In the genomic region with DNA sequence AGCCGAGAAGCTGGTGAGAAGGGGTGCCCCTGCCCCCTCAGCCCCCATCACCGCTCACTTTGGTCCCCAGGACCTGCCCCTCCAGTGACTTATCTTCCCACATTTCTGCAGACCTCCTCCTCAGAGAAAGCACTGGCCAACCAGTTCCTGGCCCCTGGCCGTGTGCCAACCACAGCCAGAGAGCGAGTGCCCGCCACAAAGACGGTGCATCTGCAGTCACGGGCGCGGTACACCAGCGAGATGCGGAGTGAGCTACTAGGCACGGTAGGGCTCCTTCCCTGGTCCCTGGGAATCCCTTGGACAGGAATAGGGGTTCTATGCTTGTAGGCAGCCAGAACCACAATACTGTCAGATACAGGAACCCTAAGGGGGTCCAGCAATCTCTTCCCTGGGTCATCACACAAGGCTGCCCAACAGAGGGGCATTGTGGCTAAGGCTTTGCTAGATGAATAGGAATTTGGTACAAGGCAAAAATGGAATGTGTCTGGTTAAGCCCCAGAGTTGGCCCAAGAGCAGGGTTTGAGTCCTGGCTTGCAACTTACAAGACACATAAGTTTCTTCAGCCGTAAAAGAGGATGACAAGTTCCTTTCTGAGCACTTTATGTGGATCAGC, we compare ENCODE assay signal across 10 cellular contexts. TPM values are rescaled to one million over a fixed set of nuclear protein-coding genes. Genes with fewer than 3 reads are reported as not detected.
A peak's percentile ranks its signal among the peaks of the same experiment; 100 is the strongest.
DNase-seq lines count a peak whose midpoint lies in the region; ATAC-seq, FAIRE-seq and TF ChIP-seq lines count a peak whose summit lies in the region.
"Had no signal": no experiment of that assay in that cellular context is flagged by ENCODE, and none has a peak within 500 bp of the region (broad histone marks: within the 10 kb centered on the region; RNA-seq: fewer than 3 reads in every experiment).

No MANE protein-coding gene starts in this region.

- peak overlapping the region; percentile 55 for H2AFZ ChIP-seq in PC-3 (ENCODE audit: low read length)

- peaks cover 9% of the 10 kb centered on the region; the same call in 1 of the 2 replicates for H3K36me3 ChIP-seq in ES-I3 (ENCODE audit: insufficient read depth, low read length)
- H3K36me3 ChIP-seq in PC-3 (ENCODE audit: low read depth, low read length): 0 out of 2 replicates have a peak, but pooled peaks cover 7% of the 10 kb centered on the region
- H3K36me3 ChIP-seq in rectal smooth muscle tissue (ENCODE audit: control insufficient read depth, insufficient read depth, low read length): peaks cover 14% of the 10 kb centered on the region
- H3K36me3 ChIP-seq in small intestine (ENCODE audit: control insufficient read depth in 2 of 2, insufficient read depth in 2 of 2, low read length in 2 of 2): peaks cover 2 to 11% of the 10 kb centered on the region in 2 donors

- BruUV-seq in PC-3 (replicated peaks; lab: Mats Ljungman, UMichigan): TSS peak; percentile 67

- no peaks in the 10 kb centered on the region for H4K20me1 ChIP-seq in PC-3 (ENCODE audit: low read length)

- H3K4me2 ChIP-seq in PC-3 (ENCODE audit: low read length): peak overlapping the region; percentile 99

- no peaks in the 10 kb centered on the region for H3K9me3 ChIP-seq in ES-I3 (ENCODE audit: control insufficient read depth, insufficient read depth, low read length)
- H3K9me3 ChIP-seq in PC-3 (ENCODE audit: low read length): no peaks in the 10 kb centered on the region
- no peaks in the 10 kb centered on the region for H3K9me3 ChIP-seq in small intestine (ENCODE audit: control insufficient read depth, low read depth)

- H3K79me2 ChIP-seq in PC-3 (ENCODE audit: low read length): peaks cover 7% of the 10 kb centered on the region

- ATAC-seq in PC-3: no peak

- DNase-seq in PC-3 (no peak), epithelial cell of esophagus (ENCODE audit: low read depth) (no peak), small intestine (no peak), NCI-H187 (lab: John Stamatoyannopoulos, UW) (no peak), T1000 (lab: John Stamatoyannopoulos, UW) (no peak), germinal center (ENCODE audit: low spot score) (no peak)

- CTCF ChIA-PET in PC-3 (lab: Charles Lee): interaction anchor here (1.2 kb wide), 1 partner anchor 10 kb away, joined by 5 read pairs; a partner anchor contains a TSS

- H3K27me3 ChIP-seq in PC-3 (ENCODE audit: low read length): no peaks in the 10 kb centered on the region
- no peaks in the 10 kb centered on the region for H3K27me3 ChIP-seq in rectal smooth muscle tissue (ENCODE audit: control insufficient read depth, insufficient read depth, low read length)
- no peaks in the 10 kb centered on the region for H3K27me3 ChIP-seq in small intestine (ENCODE audit: control insufficient read depth in 2 of 2, insufficient read depth in 2 of 2, low read length in 2 of 2)

- H3F3A ChIP-seq in PC-3 (ENCODE audit: low read length, unreplicated experiment): no peaks in the 10 kb centered on the region

- peak overlapping the region; percentile 94 for H3K9ac ChIP-seq in ES-I3 (ENCODE audit: low read depth, low read length)
- peak overlapping the region; percentile 97 for H3K9ac ChIP-seq in PC-3 (ENCODE audit: low read length)
- H3K9ac ChIP-seq in rectal smooth muscle tissue (ENCODE audit: low read length): no peak overlapping the region

- intact Hi-C loops in PC-3 (cut with micrococcal nuclease): no loop called here

- peak overlapping the region; percentile 88 for H3K4me3 ChIP-seq in PC-3 (ENCODE audit: low read length)
- H3K4me3 ChIP-seq in epithelial cell of esophagus (ENCODE audit: low read length): peak overlapping the region; percentile 75
- peak overlapping the region; percentile 93 for H3K4me3 ChIP-seq in rectal smooth muscle tissue (ENCODE audit: low read length)
- H3K4me3 ChIP-seq in small intestine (ENCODE audit: low read depth in 1 of 2, low read length in 2 of 2): no peak overlapping the region

- WGBS in small intestine, 3 donors: 79 to 83% (median 79%) methylated on average over 13 of the region's 13 CpGs

- no peaks in the 10 kb centered on the region for H3K9me2 ChIP-seq in PC-3 (replicated peaks; ENCODE audit: low read length)

- H3K4me1 ChIP-seq in ES-I3 (ENCODE audit: insufficient read depth, low read length): peaks cover 4% of the 10 kb centered on the region; the same call in 1 of the 2 replicates
- H3K4me1 ChIP-seq in PC-3 (ENCODE audit: insufficient read depth, low read length): peaks cover 21% of the 10 kb centered on the region
- peaks cover 6% of the 10 kb centered on the region for H3K4me1 ChIP-seq in rectal smooth muscle tissue (ENCODE audit: control insufficient read depth, insufficient read depth, low read length)
- H3K4me1 ChIP-seq in small intestine (ENCODE audit: control insufficient read depth in 2 of 2, insufficient read depth in 1 of 2, low read depth in 1 of 2, low read length in 1 of 2): no peaks in the 10 kb centered on the region

- POLR2A ChIA-PET in PC-3 (lab: Charles Lee; ENCODE audit: unreplicated experiment): interaction anchor here (0.6 to 1.6 kb wide), 2 partner anchors 51 to 757 kb away, joined by 3 to 9 read pairs; a partner anchor contains a TSS

- no peak overlapping the region for H3K27ac ChIP-seq in PC-3 (ENCODE audit: low read length)
- no peak overlapping the region for H3K27ac ChIP-seq in rectal smooth muscle tissue (ENCODE audit: low read depth, low read length)
- no peak overlapping the region for H3K27ac ChIP-seq in small intestine (ENCODE audit: low read depth in 1 of 2, low read length in 1 of 2)

- TF ChIP-seq CTCF in PC-3 (conservative IDR thresholded peaks at IDR 0.05; ENCODE audit: low read depth, low read length) (no peak), epithelial cell of esophagus (IDR thresholded peaks at IDR 0.05; ENCODE audit: insufficient read depth, low read depth, low read length, missing control alignments) (no peak)

- no peak for FAIRE-seq in small intestine (lab: Jason Lieb, UNC)
- FAIRE-seq: islet of Langerhans, TTC549 had no signal

RNA-seq across cellular contexts. Expression of a gene that starts 1.0 kb away (rescaled TPM):
- 32.5 and 41.5 TPM in 2 replicates for total RNA-seq in PC-3 (2014; rRNA removed)
- 10 to 100 TPM; 33.8 to 40.5 (median 40.5) TPM for polyA plus RNA-seq in small intestine

RNA-seq across cellular contexts. Expression of a gene that starts 9.9 kb away (rescaled TPM):
- 5.6 and 9.4 TPM in 2 replicates for total RNA-seq in PC-3 (2014; rRNA removed)
- polyA plus RNA-seq in small intestine: 10 to 100 TPM; 24.0 to 93.7 (median 58.9) TPM

RNA-seq across cellular contexts. Expression of a gene that starts 29.6 kb away (rescaled TPM):
- 134 and 159 TPM in 2 replicates for total RNA-seq in PC-3 (2014; rRNA removed)
- 10 to 100 TPM; 41.6 to 93.0 (median 87.0) TPM for polyA plus RNA-seq in small intestine

RNA-seq across cellular contexts. Expression of a gene that starts 48.4 kb away (rescaled TPM):
- not detected in 2 replicates for total RNA-seq in PC-3 (2014; rRNA removed)
- polyA plus RNA-seq in small intestine: 1 to 10 TPM in 2 of 3 donors, not detected in 1; 1.4 to 4.7 TPM

RNA-seq across cellular contexts. Expression of a gene that starts 51.1 kb away (rescaled TPM):
- total RNA-seq in PC-3 (2014; rRNA removed): 196 and 214 TPM in 2 replicates
- polyA plus RNA-seq in small intestine: 10 to 100 TPM; 75.3 to 82.7 (median 75.4) TPM

Comparison
In these comparisons a context has a peak if more than half of its experiments do, and no peak if none do; other contexts are left out.
1. H3K4me3 ChIP-seq: peak in PC-3 (single experiment), epithelial cell of esophagus (single experiment) and rectal smooth muscle tissue (single experiment); none in small intestine (0 of 2).